In genomic region chr18:51028201-51028805, GRCh38 we compare ENCODE assay signal across 9 cellular contexts. TPM values are rescaled to one million over a fixed set of nuclear protein-coding genes. Genes with fewer than 3 reads are reported as not detected.
DNase-seq lines count a peak whose midpoint lies in the region; ATAC-seq and TF ChIP-seq lines count a peak whose summit lies in the region.
"Had no signal": no experiment of that assay in that cellular context is flagged by ENCODE, and none has a peak within 500 bp of the region (broad histone marks: within the 10 kb centered on the region; RNA-seq: fewer than 3 reads in every experiment).

No MANE protein-coding gene starts in this region.

- no peak overlapping the region for H3K4me3 ChIP-seq in mucosa of descending colon
- H3K4me3 ChIP-seq in suprapubic skin = no peak overlapping the region

- POLR2A ChIA-PET in activated B cell treated with CpG ODN at 0.5 μM for 24 hours (lab: Charles Lee) = interaction anchor here (0.5 to 4.1 kb wide), 3 partner anchors 61 to 249 kb away, joined by 3 to 62 read pairs (median 44); partner anchors contain the start of genes ELAC1 and ME2

- H3K36me3 Mint-ChIP-seq in activated B cell treated with CpG ODN at 0.5 μM for 24 hours (ENCODE audit: low read depth) = peaks cover 20% of the 10 kb centered on the region

- peaks cover 44% of the 10 kb centered on the region for H3K4me1 Mint-ChIP-seq in activated B cell treated with CpG ODN at 0.5 μM for 24 hours

- no peak overlapping the region for H3K27ac ChIP-seq in suprapubic skin
- H3K27ac ChIP-seq: epithelial cell of prostate had no signal

- H3K4me3 Mint-ChIP-seq in activated B cell treated with CpG ODN at 0.5 μM for 24 hours = peak overlapping the region; percentile 29

- CTCF ChIA-PET in activated B cell treated with CpG ODN at 0.5 μM for 24 hours (lab: Charles Lee) = interaction anchor here (0.9 to 2.4 kb wide), 2 partner anchors 23 to 209 kb away, joined by 3 to 7 read pairs; partner anchors contain the start of gene MRO

- ATAC-seq in HG02885 (IDR thresholded peaks at IDR 0.05; ENCODE audit: poor library complexity, unreplicated experiment) (peak; percentile 28), activated B cell treated with CpG ODN at 0.5 μM for 24 hours (ENCODE audit: low read depth) (no peak), mucosa of descending colon (peak; percentile 38), HG03095 (IDR thresholded peaks at IDR 0.05; ENCODE audit: unreplicated experiment) (no peak)

- TF ChIP-seq EP300 in suprapubic skin (IDR thresholded peaks at IDR 0.05) = no peak

- H3K27me3 Mint-ChIP-seq in activated B cell treated with CpG ODN at 0.5 μM for 24 hours = no peaks in the 10 kb centered on the region

- H3K9me3 Mint-ChIP-seq in activated B cell treated with CpG ODN at 0.5 μM for 24 hours = no peaks in the 10 kb centered on the region

- DNase-seq in DMS53 (lab: John Stamatoyannopoulos, UW) (peak; percentile 55), DMS53 treated with DMSO at 0.1 percent for 48 hours (lab: John Stamatoyannopoulos, UW; ENCODE audit: unreplicated experiment) (no peak), activated B cell treated with CpG ODN at 0.5 μM for 24 hours (no peak), mucosa of descending colon (peak in 1 of 3 donors; percentile 62), mesenteric fat pad (ENCODE audit: low spot score) (no peak), suprapubic skin (ENCODE audit: low spot score in 2 of 2) (no peak)

- H3K27ac Mint-ChIP-seq in activated B cell treated with CpG ODN at 0.5 μM for 24 hours = peak overlapping the region; percentile 96

- H3K9me3 ChIP-seq in mucosa of descending colon (no peaks in the 10 kb centered on the region), suprapubic skin (no peaks in the 10 kb centered on the region)

- H3K27me3 ChIP-seq in suprapubic skin = no peaks in the 10 kb centered on the region

- WGBS in suprapubic skin = 76% methylated on average over 4 of the region's 4 CpGs

- H3K4me1 ChIP-seq in mucosa of descending colon (ENCODE audit: low read depth) = peaks cover 7% of the 10 kb centered on the region
- peaks cover 41% of the 10 kb centered on the region for H3K4me1 ChIP-seq in suprapubic skin

- intact Hi-C loops in activated B cell treated with CpG ODN at 0.5 μM for 24 hours (cut with micrococcal nuclease) = no loop called here
- intact Hi-C loops in mucosa of descending colon (cut with DNase I, micrococcal nuclease) = no loop called here

- TF ChIP-seq CTCF in activated B cell treated with CpG ODN at 0.5 μM for 24 hours (IDR thresholded peaks at IDR 0.05) (no peak), mucosa of descending colon (IDR thresholded peaks at IDR 0.05) (no peak), suprapubic skin (IDR thresholded peaks at IDR 0.05) (no peak)

- no peaks in the 10 kb centered on the region for H3K36me3 ChIP-seq in mucosa of descending colon (ENCODE audit: low read depth)
- H3K36me3 ChIP-seq in suprapubic skin = no peaks in the 10 kb centered on the region

- no peak for TF ChIP-seq POLR2A in suprapubic skin (IDR thresholded peaks at IDR 0.05)

RNA-seq across cellular contexts. Expression of gene SMAD4, which starts 1.7 kb away (rescaled TPM):
- 83.8 and 94.9 TPM in 2 replicates for total RNA-seq in activated B cell treated with CpG ODN at 0.5 μM for 24 hours
- total RNA-seq in mucosa of descending colon = 100 to 1,000 TPM in 1 of 3 donors, 10 to 100 TPM in 2; 78.7 to 131 (median 93.1) TPM
- 87.0 TPM for total RNA-seq in mesenteric fat pad
- 100 to 1,000 TPM in 2 of 4 donors, 10 to 100 TPM in 2; 58.9 to 112 (median 99.7) TPM for total RNA-seq in suprapubic skin

Comparison
In these comparisons a context has a peak if more than half of its experiments do, and no peak if none do; other contexts are left out.
1. ATAC-seq: peak in HG02885 (single experiment) and mucosa of descending colon (single experiment); none in activated B cell treated with CpG ODN at 0.5 μM for 24 hours (single experiment) and HG03095 (single experiment).